28 cellular contexts compared by ENCODE assay signal in the genomic region with DNA sequence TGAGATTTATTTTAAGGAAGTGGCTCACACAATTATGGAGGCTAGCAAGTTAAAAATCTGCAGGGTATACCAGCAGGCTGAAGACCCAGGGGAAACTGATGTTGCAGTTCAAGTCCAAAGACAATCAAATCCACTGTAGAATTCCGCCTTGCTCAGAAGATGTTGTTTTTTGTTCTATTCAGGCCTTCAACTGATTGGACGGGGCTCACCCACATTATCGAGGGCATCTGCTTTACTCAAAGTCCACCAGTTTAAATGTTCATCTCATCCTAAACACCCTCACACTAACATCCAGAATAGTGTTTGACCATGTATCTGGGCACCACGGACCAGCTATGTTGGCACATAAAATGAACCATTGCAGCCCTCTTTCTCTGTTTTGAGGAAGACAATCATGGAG.
"Had no signal": no experiment of that assay in that cellular context is flagged by ENCODE, and none has a peak within 500 bp of the region (broad histone marks: within the 10 kb centered on the region; RNA-seq: fewer than 3 reads in every experiment).

No MANE protein-coding gene starts in this region.

- H3K27ac ChIP-seq: colonic mucosa, coronary artery, dorsolateral prefrontal cortex, epithelial cell of prostate, esophagus muscularis mucosa, esophagus squamous epithelium, foreskin keratinocyte, gastrocnemius medialis, gastroesophageal sphincter, heart left ventricle, heart right ventricle had no signal

- H3K4me1 ChIP-seq: colonic mucosa, esophagus muscularis mucosa, esophagus squamous epithelium, foreskin keratinocyte, gastrocnemius medialis, gastroesophageal sphincter, heart left ventricle, heart right ventricle had no signal

- H3K36me3 ChIP-seq: colonic mucosa, esophagus muscularis mucosa, esophagus squamous epithelium, gastrocnemius medialis, gastroesophageal sphincter, heart left ventricle, heart right ventricle had no signal

- FAIRE-seq: colon, endometrium, endothelial cell of umbilical vein, frontal cortex had no signal

- H3K27me3 ChIP-seq: colonic mucosa, foreskin keratinocyte, gastrocnemius medialis had no signal

- ATAC-seq: effector memory CD8-positive, alpha-beta T cell; esophagus mucosa; foreskin keratinocyte; gastrocnemius medialis; gastroesophageal sphincter; heart left ventricle; heart right ventricle had no signal

- H3K4me3 ChIP-seq: colonic mucosa, coronary artery, dorsolateral prefrontal cortex, esophagus muscularis mucosa, esophagus squamous epithelium, gastrocnemius medialis, gastroesophageal sphincter, heart left ventricle, heart right ventricle had no signal

- DNase-seq: colonic mucosa; cortex of kidney; dermis blood vessel endothelial cell; dorsolateral prefrontal cortex; effector CD4-positive, alpha-beta T cell; effector CD8-positive, alpha-beta T cell; effector memory CD4-positive, alpha-beta T cell; effector memory CD8-positive, alpha-beta T cell; endodermal cell; erythroblast; esophagus squamous epithelium; foreskin fibroblast; foreskin keratinocyte; foreskin melanocyte; gastrocnemius medialis; glutamatergic neuron; head of caudate nucleus; heart left ventricle; heart right ventricle had no signal

- H3K9me3 ChIP-seq: colonic mucosa, esophagus muscularis mucosa, esophagus squamous epithelium, gastrocnemius medialis, gastroesophageal sphincter, heart left ventricle, heart right ventricle had no signal
